Comparison of ENCODE assay signal across 9 cellular contexts in genomic region chr17:61408151-61409041, GRCh38. TPM values are rescaled to one million over a fixed set of nuclear protein-coding genes. Genes with fewer than 3 reads are reported as not detected.
DNase-seq lines count a peak whose midpoint lies in the region; ATAC-seq and TF ChIP-seq lines count a peak whose summit lies in the region.
"Had no signal": no experiment of that assay in that cellular context is flagged by ENCODE, and none has a peak within 500 bp of the region (broad histone marks: within the 10 kb centered on the region; RNA-seq: fewer than 3 reads in every experiment).

No MANE protein-coding gene starts in this region.

- H3K27me3 ChIP-seq in prostate gland (replicated peaks; ENCODE audit: insufficient read depth) (peaks cover 3% of the 10 kb centered on the region), colonic mucosa (peaks cover 78% of the 10 kb centered on the region)

- H3K9me3 ChIP-seq in prostate gland (no peaks in the 10 kb centered on the region), colonic mucosa (no peaks in the 10 kb centered on the region)

- intact Hi-C loops in prostate gland (cut with DNase I): loop anchor here (5.0 kb wide), 1 partner anchor 406 kb away; no protein-coding TSS in a partner anchor
- intact Hi-C loops in colonic mucosa (cut with DNase I): no loop called here

- no peak for TF ChIP-seq POLR2A in prostate gland (IDR thresholded peaks at IDR 0.05)

- no peaks in the 10 kb centered on the region for H3K36me3 Mint-ChIP-seq in T-cell

- H3K4me3 ChIP-seq in foreskin fibroblast (ENCODE audit: low read depth in 1 of 2, low read length in 2 of 2): peak overlapping the region; percentile 50 to 92
- H3K4me3 ChIP-seq in prostate gland: no peak overlapping the region
- H3K4me3 ChIP-seq in colonic mucosa: no peak overlapping the region

- H3K27ac Mint-ChIP-seq in T-cell: no peak overlapping the region

- H3K4me1 ChIP-seq in prostate gland (replicated peaks): no peaks in the 10 kb centered on the region
- H3K4me1 ChIP-seq in colonic mucosa: peaks cover 5% of the 10 kb centered on the region

- H3K4me1 Mint-ChIP-seq in T-cell: peaks cover 32 to 41% (median 35%) of the 10 kb centered on the region in 3 donors

- 64% methylated on average over 39 of the region's 41 CpGs for WGBS in prostate gland

- H3K27ac ChIP-seq in prostate gland (peak overlapping the region; percentile 95 to 98), colonic mucosa (no peak overlapping the region)

- peak; percentile 42 for DNase-seq in D341Med (ENCODE audit: low spot score)
- peak in 2 of 34 experiments; percentile 3 to 12 for DNase-seq in T-cell
- peak in 1 of 2 donors; percentile 60 for DNase-seq in foreskin fibroblast
- no peak for DNase-seq in prostate gland (ENCODE audit: low spot score)
- no peak for DNase-seq in middle frontal gyrus (ENCODE audit: extremely low spot score, low spot score)
- DNase-seq in stimulated activated CD4-positive, alpha-beta T cell treated with anti-CD3 and anti-CD28 coated beads, Interleukin-4, amount 100 ng/mL, for 24 hours: no peak
- DNase-seq in colonic mucosa: no peak

- ATAC-seq in T-cell (replicated peaks in 1 of 4) (no peak), GM21526 (IDR thresholded peaks at IDR 0.05; ENCODE audit: low FRiP score, unreplicated experiment) (no peak)

- CTCF ChIA-PET in T-cell (lab: Charles Lee): interaction anchor here in 1 of 2 donors (0.7 kb wide), 1 partner anchor 420 kb away, joined by 4 read pairs; no protein-coding TSS in a partner anchor

- POLR2A ChIA-PET in T-cell (lab: Charles Lee): no interaction called here

- H3K4me3 Mint-ChIP-seq in T-cell: peak overlapping the region; percentile 62 to 83 (median 65)

- H3K9me3 Mint-ChIP-seq in T-cell: no peaks in the 10 kb centered on the region

- H3K36me3 ChIP-seq in prostate gland: no peaks in the 10 kb centered on the region
- H3K36me3 ChIP-seq in colonic mucosa: no peaks in the 10 kb centered on the region

- H3K9ac ChIP-seq in colonic mucosa (ENCODE audit: low read depth in 2 of 2, low read length in 2 of 2): peak overlapping the region in 1 of 2 donors; percentile 62

- peaks cover 34 to 60% of the 10 kb centered on the region in 2 donors for H3K27me3 Mint-ChIP-seq in T-cell

- TF ChIP-seq CTCF in foreskin fibroblast (IDR thresholded peaks at IDR 0.05; ENCODE audit: low read depth, low read length) (no peak), prostate gland (IDR thresholded peaks at IDR 0.05) (no peak), colonic mucosa (IDR thresholded peaks at IDR 0.05) (no peak)

RNA-seq across cellular contexts. Expression of gene TBX2, which starts 8.8 kb away (rescaled TPM):
- total RNA-seq in T-cell: under 1 TPM in 3 of 5 donors, not detected in 2; 0.26 to 0.82 (median 0.32) TPM
- 10 to 100 TPM in 1 of 2 donors, 1 to 10 TPM in 1; 9.2 to 34.1 TPM for total RNA-seq in prostate gland
- total RNA-seq in colonic mucosa: 1 to 10 TPM; 5.0 to 5.3 TPM

RNA-seq across cellular contexts. Expression of gene TBX4, which starts 43.8 kb away (rescaled TPM):
- total RNA-seq in T-cell: not detected
- 1 to 10 TPM; 3.5 to 5.0 TPM for total RNA-seq in prostate gland
- not detected for total RNA-seq in colonic mucosa
- total RNA-seq: bronchial epithelial cell had no signal

Comparison
In these comparisons a context has a peak if more than half of its experiments do, and no peak if none do; other contexts are left out.
1. H3K4me3 ChIP-seq: peak in foreskin fibroblast (2 of 2); none in prostate gland (0 of 2) and colonic mucosa (single experiment).